ENCODE assay signal across 12 cellular contexts in genomic region chr1:151715726-151716404, GRCh38. TPM values are rescaled to one million over a fixed set of nuclear protein-coding genes. Genes with fewer than 3 reads are reported as not detected.
A peak's percentile ranks its signal among the peaks of the same experiment; 100 is the strongest.
DNase-seq lines count a peak whose midpoint lies in the region; ATAC-seq and TF ChIP-seq lines count a peak whose summit lies in the region.
"Had no signal": no experiment of that assay in that cellular context is flagged by ENCODE, and none has a peak within 500 bp of the region (broad histone marks: within the 10 kb centered on the region; RNA-seq: fewer than 3 reads in every experiment).

No MANE protein-coding gene starts in this region.

- POLR2A ChIA-PET in activated CD4-positive, alpha-beta T cell treated with anti-CD3 and anti-CD28 coated beads, Interleukin-2, amount 10 ng/mL, durations not matched to agents 7 days and 5 days (lab: Charles Lee): interaction anchor here (0.6 kb wide), 1 partner anchor 87 kb away, joined by 3 read pairs; no protein-coding TSS in a partner anchor

- peaks cover 58% of the 10 kb centered on the region for H3K27me3 Mint-ChIP-seq in activated CD4-positive, alpha-beta T cell treated with anti-CD3 and anti-CD28 coated beads, Interleukin-2, amount 10 ng/mL, durations not matched to agents 7 days and 5 days

- H3K9me3 ChIP-seq in DND-41 (ENCODE audit: insufficient read depth, low read length, severe bottlenecking): no peaks in the 10 kb centered on the region
- no peaks in the 10 kb centered on the region for H3K9me3 ChIP-seq in OCI-LY3 (ENCODE audit: insufficient read depth, low read length)

- no peak overlapping the region for H3K4me2 ChIP-seq in DND-41 (ENCODE audit: insufficient read depth, low read length)
- H3K4me2 ChIP-seq in OCI-LY3 (ENCODE audit: low read length): no peak overlapping the region

- H3K27ac ChIP-seq in DND-41 (ENCODE audit: low read length) (no peak overlapping the region), OCI-LY3 (ENCODE audit: low read length) (no peak overlapping the region)

- CTCF ChIA-PET in activated CD4-positive, alpha-beta T cell treated with anti-CD3 and anti-CD28 coated beads, Interleukin-2, amount 10 ng/mL, durations not matched to agents 7 days and 5 days (lab: Charles Lee): interaction anchor here (1.0 kb wide), 2 partner anchors 11 to 19 kb away, joined by 3 read pairs; no protein-coding TSS in a partner anchor

- H4K20me1 ChIP-seq in DND-41 (ENCODE audit: insufficient read depth, low read length): no peaks in the 10 kb centered on the region
- H4K20me1 ChIP-seq in OCI-LY3 (ENCODE audit: insufficient read depth, low read length): no peaks in the 10 kb centered on the region

- no peaks in the 10 kb centered on the region for H3K36me3 Mint-ChIP-seq in activated CD4-positive, alpha-beta T cell treated with anti-CD3 and anti-CD28 coated beads, Interleukin-2, amount 10 ng/mL, durations not matched to agents 7 days and 5 days (ENCODE audit: low read depth)
- H3K36me3 Mint-ChIP-seq: stimulated activated naive B cell treated with anti-CD40 and anti-IgM and Interleukin-4, amounts not matched to agents 10 μg/mL and 1 μg/mL and 100 μg/mL, for 72 hours had no signal

- H2AFZ ChIP-seq in DND-41 (ENCODE audit: low read depth, low read length) (no peak overlapping the region), OCI-LY3 (ENCODE audit: low read depth, low read length) (no peak overlapping the region)

- H3K27ac Mint-ChIP-seq in activated CD4-positive, alpha-beta T cell treated with anti-CD3 and anti-CD28 coated beads, Interleukin-2, amount 10 ng/mL, durations not matched to agents 7 days and 5 days: no peak overlapping the region
- H3K27ac Mint-ChIP-seq: stimulated activated naive B cell treated with anti-CD40 and anti-IgM and Interleukin-4, amounts not matched to agents 10 μg/mL and 1 μg/mL and 100 μg/mL, for 72 hours had no signal

- H3K4me3 ChIP-seq in DND-41 (ENCODE audit: low read depth in 1 of 2, low read length in 2 of 2) (no peak overlapping the region), OCI-LY3 (ENCODE audit: low read length) (no peak overlapping the region)

- peak; percentile 58; the same call in 2 of the 3 replicates for ATAC-seq in DND-41 (ENCODE audit: insufficient read depth, low read depth)
- no peak for ATAC-seq in GM18517 (IDR thresholded peaks at IDR 0.05; ENCODE audit: unreplicated experiment)
- no peak for ATAC-seq in GM19035 (IDR thresholded peaks at IDR 0.05; ENCODE audit: unreplicated experiment)
- ATAC-seq: stimulated activated naive B cell treated with anti-CD40 and anti-IgM and Interleukin-4, amounts not matched to agents 10 μg/mL and 1 μg/mL and 100 μg/mL, for 72 hours had no signal

- DNase-seq in DND-41 (peak; percentile 41), M059J (ENCODE audit: low read depth) (peak; percentile 20), iPS-NIHi11 (ENCODE audit: low spot score) (peak; percentile 67), GOT3 (lab: John Stamatoyannopoulos, UW) (no peak)
- no peak for DNase-seq in activated CD4-positive, alpha-beta T cell treated with anti-CD3 and anti-CD28 coated beads, Interleukin-2, amount 10 ng/mL, durations not matched to agents 7 days and 5 days
- DNase-seq: activated T-cell treated with anti-CD3 and anti-CD28 coated beads for 4 hours; Right ventricle myocardium superior; stimulated activated naive B cell treated with anti-CD40 and anti-IgM and Interleukin-4, amounts not matched to agents 10 μg/mL and 1 μg/mL and 100 μg/mL, for 72 hours had no signal

- no peaks in the 10 kb centered on the region for H3K79me2 ChIP-seq in DND-41 (ENCODE audit: insufficient read depth, low read length)
- no peaks in the 10 kb centered on the region for H3K79me2 ChIP-seq in OCI-LY3 (ENCODE audit: low read length)

- H3K27me3 ChIP-seq in DND-41 (ENCODE audit: insufficient read depth, low read length, poor library complexity) (peaks cover 23% of the 10 kb centered on the region), OCI-LY3 (ENCODE audit: low read depth, low read length) (peaks cover 59% of the 10 kb centered on the region)

- no peak overlapping the region for H3K4me3 Mint-ChIP-seq in activated CD4-positive, alpha-beta T cell treated with anti-CD3 and anti-CD28 coated beads, Interleukin-2, amount 10 ng/mL, durations not matched to agents 7 days and 5 days

- H3K36me3 ChIP-seq in DND-41 (ENCODE audit: insufficient read depth, low read length) (no peaks in the 10 kb centered on the region), OCI-LY3 (replicated peaks; ENCODE audit: low read depth, low read length) (no peaks in the 10 kb centered on the region)

- H3K4me1 Mint-ChIP-seq in activated CD4-positive, alpha-beta T cell treated with anti-CD3 and anti-CD28 coated beads, Interleukin-2, amount 10 ng/mL, durations not matched to agents 7 days and 5 days: peaks cover 14% of the 10 kb centered on the region

- H3K9ac ChIP-seq in DND-41 (ENCODE audit: low read depth, low read length) (no peak overlapping the region), OCI-LY3 (ENCODE audit: low read length) (no peak overlapping the region)

- H3K9me3 Mint-ChIP-seq in activated CD4-positive, alpha-beta T cell treated with anti-CD3 and anti-CD28 coated beads, Interleukin-2, amount 10 ng/mL, durations not matched to agents 7 days and 5 days: no peaks in the 10 kb centered on the region
- H3K9me3 Mint-ChIP-seq: stimulated activated naive B cell treated with anti-CD40 and anti-IgM and Interleukin-4, amounts not matched to agents 10 μg/mL and 1 μg/mL and 100 μg/mL, for 72 hours had no signal

- H3K4me1 ChIP-seq in DND-41 (ENCODE audit: insufficient read depth, low read length) (no peaks in the 10 kb centered on the region), OCI-LY3 (ENCODE audit: low read length) (peaks cover 11% of the 10 kb centered on the region)

- TF ChIP-seq CTCF in DND-41 (IDR thresholded peaks at IDR 0.05; ENCODE audit: borderline replicate concordance, extremely low read depth, low read length, poor library complexity, severe bottlenecking): peak; percentile 63
- peak; percentile 39 for TF ChIP-seq CTCF in OCI-LY3 (IDR thresholded peaks at IDR 0.05; ENCODE audit: low read depth, low read length)

RNA-seq across cellular contexts. Expression of gene CELF3, which starts 0.7 kb away (rescaled TPM):
- not detected in 2 replicates for total RNA-seq in M059J (2014; rRNA removed; shearing (Covaris generic))
- total RNA-seq in activated CD4-positive, alpha-beta T cell treated with anti-CD3 and anti-CD28 coated beads, Interleukin-2, amount 10 ng/mL, durations not matched to agents 7 days and 5 days: not detected
- total RNA-seq: Right ventricle myocardium superior had no signal

RNA-seq across cellular contexts. Expression of gene RIIAD1, which starts 5.5 kb away (rescaled TPM):
- total RNA-seq in M059J (2014; rRNA removed; shearing (Covaris generic)): not detected in 2 replicates
- not detected for total RNA-seq in activated CD4-positive, alpha-beta T cell treated with anti-CD3 and anti-CD28 coated beads, Interleukin-2, amount 10 ng/mL, durations not matched to agents 7 days and 5 days
- total RNA-seq: Daoy had no signal

RNA-seq across cellular contexts. Expression of gene MRPL9, which starts 47.4 kb away (rescaled TPM):
- 103 and 173 TPM in 2 replicates for total RNA-seq in M059J (2014; rRNA removed; shearing (Covaris generic))
- 100 to 1,000 TPM; 110 to 117 TPM for total RNA-seq in activated CD4-positive, alpha-beta T cell treated with anti-CD3 and anti-CD28 coated beads, Interleukin-2, amount 10 ng/mL, durations not matched to agents 7 days and 5 days

Comparison
In these comparisons a context has a peak if more than half of its experiments do, and no peak if none do; other contexts are left out.
1. DNase-seq: peak in DND-41 (single experiment), M059J (single experiment) and iPS-NIHi11 (single experiment); none in activated CD4-positive, alpha-beta T cell treated with anti-CD3 and anti-CD28 coated beads, Interleukin-2, amount 10 ng/mL, durations not matched to agents 7 days and 5 days (single experiment) and GOT3 (single experiment).